28 cellular contexts compared by ENCODE assay signal in the genomic region with DNA sequence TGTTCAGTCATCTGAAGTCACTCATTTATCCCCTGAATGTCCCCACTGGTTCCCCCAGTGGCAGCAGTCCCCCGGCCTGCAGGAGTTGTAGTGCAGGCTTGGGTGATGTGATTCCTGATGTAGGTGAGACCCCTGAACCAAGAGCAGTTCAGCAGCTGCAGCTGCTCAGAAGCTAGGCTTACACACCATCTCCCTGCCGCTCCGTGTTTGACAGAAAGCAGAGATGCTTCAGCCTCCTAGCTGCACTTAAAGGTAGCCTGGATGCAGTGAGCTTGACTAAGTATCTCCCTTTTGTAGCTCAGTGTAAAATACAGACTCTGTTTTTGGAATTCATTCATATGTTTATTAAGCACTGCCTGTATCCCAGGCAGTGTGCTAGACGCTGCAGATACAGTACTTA. TPM values are rescaled to one million over a fixed set of nuclear protein-coding genes. Genes with fewer than 3 reads are reported as not detected.
"Had no signal": no experiment of that assay in that cellular context is flagged by ENCODE, and none has a peak within 500 bp of the region (broad histone marks: within the 10 kb centered on the region; RNA-seq: fewer than 3 reads in every experiment).

No MANE protein-coding gene starts in this region.

- ATAC-seq: activated CD4-positive, alpha-beta T cell treated with anti-CD3 and anti-CD28 coated beads for 36 hours; activated CD8-positive, alpha-beta memory T cell treated with anti-CD3 and anti-CD28 coated beads, Interleukin-2, amount 10 ng/mL, durations not matched to agents 7 days and 5 days; activated CD8-positive, alpha-beta T cell treated with anti-CD3 and anti-CD28 coated beads, Interleukin-2, amount 10 ng/mL, durations not matched to agents 7 days and 5 days; activated naive CD4-positive, alpha-beta T cell treated with anti-CD3 and anti-CD28 coated beads, Interleukin-2, amount 50 U/mL, for 72 hours; body of pancreas; heart right ventricle; left ventricle myocardium superior; right cardiac atrium had no signal

- H3K27ac Mint-ChIP-seq: activated CD4-positive, alpha-beta T cell treated with anti-CD3 and anti-CD28 coated beads for 36 hours; activated CD8-positive, alpha-beta memory T cell treated with anti-CD3 and anti-CD28 coated beads, Interleukin-2, amount 10 ng/mL, durations not matched to agents 7 days and 5 days; activated CD8-positive, alpha-beta T cell treated with anti-CD3 and anti-CD28 coated beads, Interleukin-2, amount 10 ng/mL, durations not matched to agents 7 days and 5 days; activated naive CD4-positive, alpha-beta T cell treated with anti-CD3 and anti-CD28 coated beads, Interleukin-2, amount 50 U/mL, for 72 hours had no signal

- H3K4me3 Mint-ChIP-seq: activated CD4-positive, alpha-beta T cell treated with anti-CD3 and anti-CD28 coated beads for 36 hours; activated CD8-positive, alpha-beta memory T cell treated with anti-CD3 and anti-CD28 coated beads, Interleukin-2, amount 10 ng/mL, durations not matched to agents 7 days and 5 days; activated CD8-positive, alpha-beta T cell treated with anti-CD3 and anti-CD28 coated beads, Interleukin-2, amount 10 ng/mL, durations not matched to agents 7 days and 5 days; naive B cell had no signal

- H3K36me3 Mint-ChIP-seq: activated CD8-positive, alpha-beta memory T cell treated with anti-CD3 and anti-CD28 coated beads, Interleukin-2, amount 10 ng/mL, durations not matched to agents 7 days and 5 days had no signal

- DNase-seq: activated CD4-positive, alpha-beta T cell treated with anti-CD3 and anti-CD28 coated beads for 36 hours; activated CD4-positive, CD25-positive, alpha-beta regulatory T cell; activated CD8-positive, alpha-beta memory T cell treated with anti-CD3 and anti-CD28 coated beads, Interleukin-2, amount 10 ng/mL, durations not matched to agents 7 days and 5 days; activated CD8-positive, alpha-beta T cell treated with anti-CD3 and anti-CD28 coated beads, Interleukin-2, amount 10 ng/mL, durations not matched to agents 7 days and 5 days; activated naive CD4-positive, alpha-beta T cell; activated T-cell treated with anti-CD3 and anti-CD28 coated beads, Interleukin-2, amount 50 U/mL, for 48 hours; body of pancreas; esophagus squamous epithelium; foreskin melanocyte; heart right ventricle; kidney glomerular epithelial cell; left ventricle myocardium superior; naive B cell; posterior cingulate gyrus; right cardiac atrium; stimulated activated CD4-positive, alpha-beta T cell treated with anti-CD3 and anti-CD28 coated beads, Interleukin-2, amount 100 ng/mL, for 48 hours; stimulated activated naive CD4-positive, alpha-beta T cell treated with Interleukin-2 at 50 U/mL for 16 hours; testis; transverse colon; uterus had no signal

- H3K27ac ChIP-seq: body of pancreas, esophagus squamous epithelium, heart right ventricle, testis, transverse colon, uterus had no signal

RNA-seq across cellular contexts. Expression of a gene that starts 47.3 kb away (rescaled TPM):
- total RNA-seq: activated CD4-positive, alpha-beta T cell treated with anti-CD3 and anti-CD28 coated beads for 36 hours; activated CD8-positive, alpha-beta memory T cell treated with anti-CD3 and anti-CD28 coated beads, Interleukin-2, amount 10 ng/mL, durations not matched to agents 7 days and 5 days; activated CD8-positive, alpha-beta T cell treated with anti-CD3 and anti-CD28 coated beads, Interleukin-2, amount 10 ng/mL, durations not matched to agents 7 days and 5 days; activated naive CD4-positive, alpha-beta T cell treated with anti-CD3 and anti-CD28 coated beads, Interleukin-2, amount 50 U/mL, for 72 hours; body of pancreas; cardiac septum; chondrocyte; glomerular endothelial cell; left ventricle myocardium superior; lung microvascular endothelial cell; mesenteric fat pad; osteoblast; T-helper 1 cell treated with Interleukin-12 subunit alpha and Interleukin-12 subunit beta and Interleukin-4 antibody, amounts not matched to agents 30 ng/mL and 1 ng/mL, for 36 hours; transverse colon; uterus had no signal
- polyA plus RNA-seq: heart right ventricle had no signal

RNA-seq across cellular contexts. Expression of a gene that starts 58.5 kb away (rescaled TPM):
- total RNA-seq: T-helper 1 cell treated with Interleukin-12 subunit alpha and Interleukin-12 subunit beta and Interleukin-4 antibody, amounts not matched to agents 30 ng/mL and 1 ng/mL, for 36 hours had no signal
